18 cellular contexts compared by ENCODE assay signal in the genomic region with DNA sequence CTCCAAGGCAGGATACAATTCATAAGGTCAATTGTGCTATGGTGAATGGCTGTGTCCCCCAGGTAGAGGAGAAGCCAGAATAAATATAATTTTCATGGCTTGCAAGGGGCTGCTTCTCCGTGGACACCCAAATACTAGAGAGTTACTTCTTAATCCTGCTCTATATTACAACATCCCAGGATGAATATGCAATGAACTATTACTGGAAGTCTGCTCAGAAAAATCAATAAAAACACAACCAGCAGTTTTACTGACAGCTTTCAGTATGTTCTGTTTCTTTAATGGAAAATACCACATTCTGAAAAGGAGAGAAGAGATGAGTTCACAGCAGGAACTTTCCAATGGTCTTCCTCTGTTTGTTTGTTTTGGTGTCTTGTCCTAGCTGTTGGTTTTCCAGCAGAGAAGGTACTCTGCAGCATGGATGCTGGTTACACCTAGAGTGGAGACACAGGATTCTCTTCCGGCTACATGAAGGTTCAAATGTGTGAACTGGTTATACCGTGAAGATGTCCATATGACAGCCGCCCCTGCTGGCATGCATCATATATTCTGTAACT.
"Had no signal": no experiment of that assay in that cellular context is flagged by ENCODE, and none has a peak within 500 bp of the region (broad histone marks: within the 10 kb centered on the region; RNA-seq: fewer than 3 reads in every experiment).

No MANE protein-coding gene starts in this region.

- ATAC-seq: esophagus mucosa; gastrocnemius medialis; sciatic nerve; stimulated activated naive B cell treated with anti-CD40 and anti-IgM and Interleukin-4, amounts not matched to agents 10 μg/mL and 1 μg/mL and 100 μg/mL, for 72 hours; stimulated activated naive CD8-positive, alpha-beta T cell treated with anti-CD3 and anti-CD28 coated beads, Interleukin-15, amount 100 ng/mL, for 72 hours had no signal

- DNase-seq: effector memory CD4-positive, alpha-beta T cell; gastrocnemius medialis; islet precursor cell; left ventricle myocardium inferior; mesenchymal stem cell; naive B cell; stimulated activated CD4-positive, alpha-beta T cell treated with anti-CD3 and anti-CD28 coated beads, Interleukin-2, amount 100 ng/mL, for 24 hours; stimulated activated CD4-positive, alpha-beta T cell treated with anti-CD3 and anti-CD28 coated beads, Interleukin-4, amount 100 ng/mL, for 4 hours; stimulated activated naive B cell treated with anti-CD40 and anti-IgM and Interleukin-4, amounts not matched to agents 10 μg/mL and 1 μg/mL and 100 μg/mL, for 72 hours; stimulated activated naive CD8-positive, alpha-beta T cell treated with anti-CD3 and anti-CD28 coated beads, Interleukin-15, amount 100 ng/mL, for 72 hours; testis had no signal

- H3K79me2 ChIP-seq: parathyroid adenoma had no signal

- H3K9ac ChIP-seq: parathyroid adenoma had no signal

- H3K4me3 ChIP-seq: gastrocnemius medialis, left ventricle myocardium inferior, lung, prostate gland, testis, tibial nerve had no signal

- FAIRE-seq: endometrium had no signal

- H3K27ac ChIP-seq: gastrocnemius medialis, left ventricle myocardium inferior, parathyroid adenoma, prostate gland, testis, tibial nerve had no signal

- H3K36me3 ChIP-seq: gastrocnemius medialis, left ventricle myocardium inferior, prostate gland, tibial nerve had no signal

- H3K4me1 ChIP-seq: gastrocnemius medialis, left ventricle myocardium inferior, parathyroid adenoma, prostate gland, testis, tibial nerve had no signal

- H3K27me3 ChIP-seq: gastrocnemius medialis, testis, tibial nerve had no signal

- H3K9me3 ChIP-seq: gastrocnemius medialis, prostate gland, testis had no signal

- H2AFZ ChIP-seq: parathyroid adenoma had no signal
